Comparison of ENCODE assay signal across 9 cellular contexts in genomic region chr12:75427491-75427890, GRCh38. TPM values are rescaled to one million over a fixed set of nuclear protein-coding genes. Genes with fewer than 3 reads are reported as not detected.
"Had no signal": no experiment of that assay in that cellular context is flagged by ENCODE, and none has a peak within 500 bp of the region (broad histone marks: within the 10 kb centered on the region; RNA-seq: fewer than 3 reads in every experiment).

No MANE protein-coding gene starts in this region.

- FAIRE-seq: H54 had no signal

- H3K4me3 ChIP-seq: GM23248, GM23338, HAP-1 had no signal

- H2AFZ ChIP-seq: GM23248, GM23338 had no signal

- ATAC-seq: GM23338 had no signal

- H3K27ac ChIP-seq: GM23248 had no signal

- H3K9ac ChIP-seq: GM23248 had no signal

- DNase-seq: GM23248, GOT3, H7, H9, HCEC 1CT, HFFc6 had no signal

- H3K4me2 ChIP-seq: GM23338 had no signal

- H3K36me3 ChIP-seq: HAP-1 had no signal

RNA-seq across cellular contexts. Expression of gene GLIPR1L2, which starts 36.6 kb away (rescaled TPM):
- total RNA-seq: GM23338, H7 had no signal
